1 cellular context compared by ENCODE assay signal in the genomic region with DNA sequence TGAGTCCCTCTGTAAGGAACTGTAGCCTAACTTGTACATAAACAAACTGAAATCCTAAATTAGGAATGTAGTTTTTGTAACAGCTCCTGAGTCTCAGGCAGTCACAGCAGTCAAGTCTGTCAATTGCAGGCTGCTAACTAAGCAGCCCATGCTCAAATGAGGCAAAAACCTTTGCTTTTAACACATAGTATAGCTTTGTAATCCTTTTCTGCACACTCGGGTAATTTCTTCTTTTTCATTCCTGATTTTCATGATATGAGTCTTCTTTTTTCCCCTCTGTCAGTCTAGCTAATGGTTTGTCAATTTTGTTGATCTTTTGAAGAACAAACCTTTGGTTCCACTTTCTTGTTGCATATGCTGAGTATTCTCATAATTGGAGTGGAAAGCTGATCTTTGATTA.
A peak's percentile ranks its signal among the peaks of the same experiment; 100 is the strongest.
TF ChIP-seq lines count a peak whose summit lies in the region.

No MANE protein-coding gene starts in this region.

TF ChIP-seq in GM12878, 131 proteins besides CTCF, POLR2A, EP300 and RAD21 (continued from another document):
- TF ChIP-seq JUNB (IDR thresholded peaks at IDR 0.05), result peak; percentile 15; the same call in 1 of the 2 replicates
